Comparison of ENCODE assay signal across 8 cellular contexts in genomic region chrX:50903387-50904027, GRCh38.
DNase-seq lines count a peak whose midpoint lies in the region; ATAC-seq, FAIRE-seq and TF ChIP-seq lines count a peak whose summit lies in the region.

No MANE protein-coding gene starts in this region.

- H3K36me3 Mint-ChIP-seq in activated T-cell treated with anti-CD3 and anti-CD28 coated beads, Interleukin-2, amount 50 U/mL, for 24 hours (ENCODE audit: low read depth), result no peaks in the 10 kb centered on the region

- H3K4me1 Mint-ChIP-seq in activated T-cell treated with anti-CD3 and anti-CD28 coated beads, Interleukin-2, amount 50 U/mL, for 24 hours (ENCODE audit: low read depth), result no peaks in the 10 kb centered on the region

- peak; percentile 82 for TF ChIP-seq RAD21 in Ishikawa (IDR thresholded peaks at IDR 0.05; ENCODE audit: low read depth)

- H3K27ac Mint-ChIP-seq in activated T-cell treated with anti-CD3 and anti-CD28 coated beads, Interleukin-2, amount 50 U/mL, for 24 hours, result no peak overlapping the region

- no peak overlapping the region for H3K4me3 Mint-ChIP-seq in activated T-cell treated with anti-CD3 and anti-CD28 coated beads, Interleukin-2, amount 50 U/mL, for 24 hours

- no peak for TF ChIP-seq EP300 in Ishikawa (IDR thresholded peaks at IDR 0.05; ENCODE audit: borderline replicate concordance)

- FAIRE-seq in urothelium cell line (lab: Jason Lieb, UNC), result no peak

- no peak for ATAC-seq in HG02798 (IDR thresholded peaks at IDR 0.05; ENCODE audit: poor library complexity, unreplicated experiment)

- H3K9me3 Mint-ChIP-seq in activated T-cell treated with anti-CD3 and anti-CD28 coated beads, Interleukin-2, amount 50 U/mL, for 24 hours, result no peaks in the 10 kb centered on the region

- DNase-seq in activated T-cell treated with anti-CD3 and anti-CD28 coated beads, Interleukin-2, amount 50 U/mL, for 48 hours, result peak; percentile 29 to 31
- DNase-seq in activated T-cell treated with anti-CD3 and anti-CD28 coated beads, Interleukin-2, amount 50 U/mL, for 24 hours, result no peak
- DNase-seq in amniotic stem cell (lab: John Stamatoyannopoulos, UW) (peak; percentile 1), islet precursor cell (peak; percentile 59), urothelium cell line (ENCODE audit: low spot score) (peak; percentile 44), HCEC 1CT (no peak)

- peaks cover 62% of the 10 kb centered on the region for H3K27me3 Mint-ChIP-seq in activated T-cell treated with anti-CD3 and anti-CD28 coated beads, Interleukin-2, amount 50 U/mL, for 24 hours

TF ChIP-seq in Ishikawa, 13 proteins besides CTCF, POLR2A, EP300 and RAD21:
- TF ChIP-seq USF1 (IDR thresholded peaks at IDR 0.05) (no peak), MAX (IDR thresholded peaks at IDR 0.05) (no peak), CEBPB (IDR thresholded peaks at IDR 0.05) (no peak), TEAD4 (IDR thresholded peaks at IDR 0.05) (no peak), REST (IDR thresholded peaks at IDR 0.05; ENCODE audit: low read depth) (no peak), NFIC (IDR thresholded peaks at IDR 0.05) (no peak), TCF12 (IDR thresholded peaks at IDR 0.05; ENCODE audit: low read depth) (no peak), EGR1 (IDR thresholded peaks at IDR 0.05) (no peak), ZBTB7A (IDR thresholded peaks at IDR 0.05; ENCODE audit: low read depth) (no peak), TAF1 (IDR thresholded peaks at IDR 0.05; ENCODE audit: low read depth) (no peak), CREB1 (IDR thresholded peaks at IDR 0.05; ENCODE audit: low read depth) (no peak), YY1 (IDR thresholded peaks at IDR 0.05; ENCODE audit: low read depth) (no peak), FOXM1 (IDR thresholded peaks at IDR 0.05; ENCODE audit: borderline replicate concordance, low read depth) (no peak)

Comparison
In these comparisons a context has a peak if more than half of its experiments do, and no peak if none do; other contexts are left out.
1. DNase-seq: peak in activated T-cell treated with anti-CD3 and anti-CD28 coated beads, Interleukin-2, amount 50 U/mL, for 48 hours (2 of 2), amniotic stem cell (single experiment), islet precursor cell (single experiment) and urothelium cell line (single experiment); none in activated T-cell treated with anti-CD3 and anti-CD28 coated beads, Interleukin-2, amount 50 U/mL, for 24 hours (single experiment) and HCEC 1CT (single experiment).